26 cellular contexts compared by ENCODE assay signal in the genomic region with DNA sequence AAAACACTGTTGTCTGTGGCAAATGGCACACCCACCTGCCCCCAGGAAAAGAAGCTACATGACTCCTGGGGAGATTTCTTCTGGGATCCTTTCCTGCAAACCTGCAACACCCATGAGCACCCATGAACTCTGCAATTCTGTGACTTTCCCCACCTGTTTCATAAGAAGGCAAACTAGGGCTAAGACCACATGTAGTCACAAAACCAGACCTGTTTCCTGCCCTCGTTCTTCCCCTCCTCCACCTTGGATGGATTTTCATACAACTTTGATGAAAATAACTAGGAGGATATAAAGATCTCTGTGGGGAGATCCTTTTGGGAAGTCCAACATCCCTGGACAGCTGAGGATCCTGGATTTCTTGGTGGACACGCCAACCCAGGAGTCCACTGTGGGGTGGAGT.
DNase-seq lines count a peak whose midpoint lies in the region; ATAC-seq and TF ChIP-seq lines count a peak whose summit lies in the region.
"Had no signal": no experiment of that assay in that cellular context is flagged by ENCODE, and none has a peak within 500 bp of the region (broad histone marks: within the 10 kb centered on the region; RNA-seq: fewer than 3 reads in every experiment).

No MANE protein-coding gene starts in this region.

- H3K4me3 Mint-ChIP-seq in activated T-cell treated with anti-CD3 and anti-CD28 coated beads, Interleukin-2, amount 50 U/mL, for 72 hours = peak overlapping the region; percentile 74 to 81
- peak overlapping the region; percentile 1 for H3K4me3 Mint-ChIP-seq in T-helper 1 cell treated with Interleukin-12 subunit alpha and Interleukin-12 subunit beta and Interleukin-4 antibody, amounts not matched to agents 30 μg/mL and 1 μg/mL, for 36 hours
- no peak overlapping the region for H3K4me3 Mint-ChIP-seq in activated naive CD8-positive, alpha-beta T cell treated with anti-CD3 and anti-CD28 coated beads, Interleukin-2, amount 50 U/mL, for 24 hours
- peak overlapping the region; percentile 58 to 80 for H3K4me3 Mint-ChIP-seq in stimulated activated naive CD8-positive, alpha-beta T cell treated with anti-CD3 and anti-CD28 coated beads, Interleukin-15, amount 100 ng/mL, for 72 hours
- H3K4me3 Mint-ChIP-seq: HFFc6, memory B cell had no signal

- H3K9me3 Mint-ChIP-seq in activated T-cell treated with anti-CD3 and anti-CD28 coated beads, Interleukin-2, amount 50 U/mL, for 72 hours = peaks cover 3 to 5% of the 10 kb centered on the region in 2 donors
- H3K9me3 Mint-ChIP-seq in T-helper 1 cell treated with Interleukin-12 subunit alpha and Interleukin-12 subunit beta and Interleukin-4 antibody, amounts not matched to agents 30 μg/mL and 1 μg/mL, for 36 hours = no peaks in the 10 kb centered on the region
- peaks cover 4% of the 10 kb centered on the region for H3K9me3 Mint-ChIP-seq in activated naive CD8-positive, alpha-beta T cell treated with anti-CD3 and anti-CD28 coated beads, Interleukin-2, amount 50 U/mL, for 24 hours
- peaks cover 0 to 4% of the 10 kb centered on the region in 2 donors for H3K9me3 Mint-ChIP-seq in stimulated activated naive CD8-positive, alpha-beta T cell treated with anti-CD3 and anti-CD28 coated beads, Interleukin-15, amount 100 ng/mL, for 72 hours

- peak overlapping the region; percentile 98 for H3K27ac Mint-ChIP-seq in activated T-cell treated with anti-CD3 and anti-CD28 coated beads, Interleukin-2, amount 50 U/mL, for 72 hours
- peak overlapping the region; percentile 94 for H3K27ac Mint-ChIP-seq in T-helper 1 cell treated with Interleukin-12 subunit alpha and Interleukin-12 subunit beta and Interleukin-4 antibody, amounts not matched to agents 30 μg/mL and 1 μg/mL, for 36 hours
- H3K27ac Mint-ChIP-seq in activated naive CD8-positive, alpha-beta T cell treated with anti-CD3 and anti-CD28 coated beads, Interleukin-2, amount 50 U/mL, for 24 hours = peak overlapping the region; percentile 98
- H3K27ac Mint-ChIP-seq in stimulated activated naive CD8-positive, alpha-beta T cell treated with anti-CD3 and anti-CD28 coated beads, Interleukin-15, amount 100 ng/mL, for 72 hours = peak overlapping the region; percentile 99
- H3K27ac Mint-ChIP-seq: HFFc6, memory B cell had no signal

- 73 to 100% methylated on average over 1 to 2 of the region's 2 CpGs for WGBS in transverse colon (ENCODE audit: low coverage in 1 of 2), 2 donors

- H3K4me3 ChIP-seq in transverse colon = no peak overlapping the region
- H3K4me3 ChIP-seq: BLaER1 treated with 17β-estradiol and CSF1 and Interleukin-3, amounts not matched to agents 10 nM and 100 nM; breast epithelium; coronary artery; GM23248; stomach; upper lobe of left lung had no signal

- H3K36me3 Mint-ChIP-seq in activated T-cell treated with anti-CD3 and anti-CD28 coated beads, Interleukin-2, amount 50 U/mL, for 72 hours (ENCODE audit: insufficient read depth in 2 of 2) = peaks cover 4% of the 10 kb centered on the region in 2 donors
- peaks cover 5% of the 10 kb centered on the region for H3K36me3 Mint-ChIP-seq in T-helper 1 cell treated with Interleukin-12 subunit alpha and Interleukin-12 subunit beta and Interleukin-4 antibody, amounts not matched to agents 30 μg/mL and 1 μg/mL, for 36 hours (ENCODE audit: low read depth)
- H3K36me3 Mint-ChIP-seq in activated naive CD8-positive, alpha-beta T cell treated with anti-CD3 and anti-CD28 coated beads, Interleukin-2, amount 50 U/mL, for 24 hours (ENCODE audit: low read depth) = peaks cover 3% of the 10 kb centered on the region
- H3K36me3 Mint-ChIP-seq: memory B cell had no signal

- intact Hi-C loops in transverse colon (cut with DNase I; ENCODE audit: low total_unique reads) = no loop called here

- TF ChIP-seq POLR2A in transverse colon (IDR thresholded peaks at IDR 0.05) = no peak

- TF ChIP-seq CTCF in transverse colon (IDR thresholded peaks at IDR 0.05) = no peak

- H3K4me1 ChIP-seq in transverse colon = no peaks in the 10 kb centered on the region
- H3K4me1 ChIP-seq: breast epithelium, stomach had no signal

- peaks cover 100% of the 10 kb centered on the region for H3K4me1 Mint-ChIP-seq in activated T-cell treated with anti-CD3 and anti-CD28 coated beads, Interleukin-2, amount 50 U/mL, for 72 hours (ENCODE audit: low read depth)
- H3K4me1 Mint-ChIP-seq in T-helper 1 cell treated with Interleukin-12 subunit alpha and Interleukin-12 subunit beta and Interleukin-4 antibody, amounts not matched to agents 30 μg/mL and 1 μg/mL, for 36 hours (ENCODE audit: low read depth) = peaks cover 85% of the 10 kb centered on the region
- peaks cover 98% of the 10 kb centered on the region for H3K4me1 Mint-ChIP-seq in activated naive CD8-positive, alpha-beta T cell treated with anti-CD3 and anti-CD28 coated beads, Interleukin-2, amount 50 U/mL, for 24 hours
- H3K4me1 Mint-ChIP-seq in stimulated activated naive CD8-positive, alpha-beta T cell treated with anti-CD3 and anti-CD28 coated beads, Interleukin-15, amount 100 ng/mL, for 72 hours = peaks cover 100% of the 10 kb centered on the region
- H3K4me1 Mint-ChIP-seq: memory B cell had no signal

- no peaks in the 10 kb centered on the region for H3K36me3 ChIP-seq in transverse colon
- H3K36me3 ChIP-seq: BLaER1 treated with 17β-estradiol and CSF1 and Interleukin-3, amounts not matched to agents 10 nM and 100 nM; breast epithelium; stomach; upper lobe of left lung had no signal

- no peaks in the 10 kb centered on the region for H3K27me3 ChIP-seq in transverse colon
- H3K27me3 ChIP-seq: BLaER1 treated with 17β-estradiol and CSF1 and Interleukin-3, amounts not matched to agents 10 nM and 100 nM; upper lobe of left lung had no signal

- H3K9me3 ChIP-seq in transverse colon = no peaks in the 10 kb centered on the region
- H3K9me3 ChIP-seq: BLaER1 treated with 17β-estradiol and CSF1 and Interleukin-3, amounts not matched to agents 10 nM and 100 nM; breast epithelium; stomach; upper lobe of left lung had no signal

- no peak for ATAC-seq in activated T-cell treated with anti-CD3 and anti-CD28 coated beads, Interleukin-2, amount 50 U/mL, for 72 hours (replicated peaks in 1 of 2)
- no peak for ATAC-seq in activated naive CD8-positive, alpha-beta T cell treated with anti-CD3 and anti-CD28 coated beads, Interleukin-2, amount 50 U/mL, for 24 hours
- ATAC-seq in stimulated activated naive CD8-positive, alpha-beta T cell treated with anti-CD3 and anti-CD28 coated beads, Interleukin-15, amount 100 ng/mL, for 72 hours = no peak
- no peak for ATAC-seq in HG02973 (IDR thresholded peaks at IDR 0.05; ENCODE audit: unreplicated experiment)
- no peak for ATAC-seq in HG03439 (IDR thresholded peaks at IDR 0.05; ENCODE audit: unreplicated experiment)
- ATAC-seq: HepG2, left cardiac atrium, Right ventricle myocardium inferior had no signal

- H3K27me3 Mint-ChIP-seq in activated T-cell treated with anti-CD3 and anti-CD28 coated beads, Interleukin-2, amount 50 U/mL, for 72 hours (ENCODE audit: low read depth) = no peaks in the 10 kb centered on the region
- H3K27me3 Mint-ChIP-seq in T-helper 1 cell treated with Interleukin-12 subunit alpha and Interleukin-12 subunit beta and Interleukin-4 antibody, amounts not matched to agents 30 μg/mL and 1 μg/mL, for 36 hours (ENCODE audit: low read depth) = no peaks in the 10 kb centered on the region
- H3K27me3 Mint-ChIP-seq in activated naive CD8-positive, alpha-beta T cell treated with anti-CD3 and anti-CD28 coated beads, Interleukin-2, amount 50 U/mL, for 24 hours = no peaks in the 10 kb centered on the region
- no peaks in the 10 kb centered on the region for H3K27me3 Mint-ChIP-seq in stimulated activated naive CD8-positive, alpha-beta T cell treated with anti-CD3 and anti-CD28 coated beads, Interleukin-15, amount 100 ng/mL, for 72 hours
- H3K27me3 Mint-ChIP-seq: memory B cell had no signal

- TF ChIP-seq EP300 in transverse colon (IDR thresholded peaks at IDR 0.05; ENCODE audit: low read depth) = no peak

- no peak for DNase-seq in activated T-cell treated with anti-CD3 and anti-CD28 coated beads, Interleukin-2, amount 50 U/mL, for 72 hours
- DNase-seq in activated T-cell treated with anti-CD3 and anti-CD28 coated beads for 4 hours (no peak), transverse colon (no peak)
- no peak for DNase-seq in activated naive CD8-positive, alpha-beta T cell treated with anti-CD3 and anti-CD28 coated beads, Interleukin-2, amount 50 U/mL, for 24 hours
- DNase-seq in stimulated activated naive CD8-positive, alpha-beta T cell treated with anti-CD3 and anti-CD28 coated beads, Interleukin-15, amount 100 ng/mL, for 72 hours = no peak
- DNase-seq: activated CD4-positive, CD25-positive, alpha-beta regulatory T cell treated with anti-CD3 and anti-CD28 coated beads, Interleukin-2, amount 50 U/mL, for 72 hours; GM23248; HFFc6; left cardiac atrium; NCI-H1105 treated with DMSO at 0.1 percent for 48 hours; NCI-H2029 treated with DMSO at 0.1 percent for 48 hours; NCI-H345; OCI-M1; retina; stimulated activated CD4-positive, alpha-beta T cell treated with anti-CD3 and anti-CD28 coated beads, Interleukin-4, amount 100 ng/mL, for 1 hour; stomach; upper lobe of left lung had no signal

- in situ Hi-C loops in transverse colon (cut with MboI; ENCODE audit: low pct_ligation_motif_present in 1 of 4, low pct_unique_long_range_greater_than_20kb in 1 of 4, low sequenced_read_pairs in 3 of 4) = no loop called here

- no peak overlapping the region for H3K27ac ChIP-seq in transverse colon
- H3K27ac ChIP-seq: BLaER1 treated with 17β-estradiol and CSF1 and Interleukin-3, amounts not matched to agents 10 nM and 100 nM; breast epithelium; coronary artery; GM23248; stomach; upper lobe of left lung had no signal
